8 cellular contexts compared by ENCODE assay signal in genomic region chr4:73258668-73259551, GRCh38. TPM values are rescaled to one million over a fixed set of nuclear protein-coding genes. Genes with fewer than 3 reads are reported as not detected.
DNase-seq lines count a peak whose midpoint lies in the region; ATAC-seq and TF ChIP-seq lines count a peak whose summit lies in the region.

ANKRD17 (minus strand) TSS chr4:73258798; CDS start chr4:73258668, 130 bp downstream.

- H3K4me1 Mint-ChIP-seq in activated B cell treated with CpG ODN at 0.5 μM for 24 hours: peaks cover 64% of the 10 kb centered on the region

- intact Hi-C loops in activated B cell treated with CpG ODN at 0.5 μM for 24 hours (cut with micrococcal nuclease): loop anchor here (1.0 to 5.0 kb wide), 6 partner anchors 14 to 900 kb away; partner anchors contain the start of genes COX18 and MTHFD2L

- H3K9me3 Mint-ChIP-seq in activated B cell treated with CpG ODN at 0.5 μM for 24 hours: no peaks in the 10 kb centered on the region

- peak; percentile 90 for DNase-seq in AG08396 (ENCODE audit: low spot score)
- peak; percentile 88 for DNase-seq in NCI-H226
- DNase-seq in activated B cell treated with CpG ODN at 0.5 μM for 24 hours: peak; percentile 90
- DNase-seq in caudate nucleus (lab: John Stamatoyannopoulos, UW): peak in 60 of 61 donors; percentile 50 to 97 (median 89)
- DNase-seq in inferior parietal cortex (ENCODE audit: extremely low spot score): peak; percentile 91
- DNase-seq in stimulated activated CD4-positive, alpha-beta T cell treated with anti-CD3 and anti-CD28 coated beads, Interleukin-12 subunit alpha, Interleukin-12 subunit beta, amount 100 ng/mL, for 24 hours (ENCODE audit: low read depth in 2 of 2): peak; percentile 84 to 87

- no peak for TF ChIP-seq CTCF in activated B cell treated with CpG ODN at 0.5 μM for 24 hours (IDR thresholded peaks at IDR 0.05)

- H3K27ac Mint-ChIP-seq in activated B cell treated with CpG ODN at 0.5 μM for 24 hours: peak within 1 kb of the TSS; percentile 99

- no peaks in the 10 kb centered on the region for H3K27me3 Mint-ChIP-seq in activated B cell treated with CpG ODN at 0.5 μM for 24 hours

- CTCF ChIA-PET in activated B cell treated with CpG ODN at 0.5 μM for 24 hours (lab: Charles Lee): interaction anchor here (1.2 to 1.9 kb wide), 2 partner anchors 36 to 187 kb away, joined by 4 read pairs; no protein-coding TSS in a partner anchor

- ATAC-seq in GM18909 (IDR thresholded peaks at IDR 0.05; ENCODE audit: poor library complexity, unreplicated experiment) (peak; percentile 81), HG03175 (IDR thresholded peaks at IDR 0.05; ENCODE audit: unreplicated experiment) (peak; percentile 75), activated B cell treated with CpG ODN at 0.5 μM for 24 hours (ENCODE audit: low read depth) (peak; percentile 76)

- peak within 1 kb of the TSS; percentile 98 for H3K4me3 Mint-ChIP-seq in activated B cell treated with CpG ODN at 0.5 μM for 24 hours

- H3K27ac ChIP-seq in caudate nucleus (ENCODE audit: low read depth, low read length): peak within 1 kb of the TSS; percentile 95

- H3K36me3 Mint-ChIP-seq in activated B cell treated with CpG ODN at 0.5 μM for 24 hours (ENCODE audit: low read depth): peaks cover 24% of the 10 kb centered on the region

- POLR2A ChIA-PET in activated B cell treated with CpG ODN at 0.5 μM for 24 hours (lab: Charles Lee): interaction anchor here (0.6 to 4.7 kb wide), 21 partner anchors 14 to 926 kb away, joined by 3 to 69 read pairs (median 4); partner anchors contain the start of gene COX18

RNA-seq across cellular contexts. Expression of gene ANKRD17, which starts in this region (rescaled TPM):
- 54.1 and 61.4 TPM in 2 replicates for total RNA-seq in activated B cell treated with CpG ODN at 0.5 μM for 24 hours

Comparison
In these comparisons a context has a peak if more than half of its experiments do, and no peak if none do; other contexts are left out.
1. Peak in every context shown above with its lines: DNase-seq, ATAC-seq and H3K27ac ChIP-seq.